1 cellular context compared by ENCODE assay signal in the genomic region with DNA sequence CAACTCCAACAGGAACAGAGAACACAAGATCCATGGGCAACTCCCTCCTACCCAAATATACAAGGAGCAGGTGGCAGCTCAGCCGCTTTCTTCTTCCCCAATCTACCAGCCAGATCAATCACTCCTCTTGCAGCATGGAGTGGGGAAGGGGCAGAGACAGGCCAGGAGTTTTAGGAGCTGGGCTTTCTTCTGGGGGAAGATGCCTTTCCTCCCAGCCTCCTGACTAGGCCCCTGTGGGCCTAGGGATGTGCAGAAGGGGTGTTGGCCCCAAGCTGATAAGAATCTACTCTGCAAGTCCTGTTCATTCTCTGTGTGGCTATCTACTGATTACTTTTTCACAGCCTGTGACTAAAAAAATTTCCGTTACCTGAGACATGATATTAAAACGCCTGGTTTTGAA.
TF ChIP-seq lines count a peak whose summit lies in the region.

No MANE protein-coding gene starts in this region.

TF ChIP-seq in GM23338, 12 proteins besides CTCF, POLR2A, EP300 and RAD21 (continued from another document):
- TF ChIP-seq, protein P1, sequence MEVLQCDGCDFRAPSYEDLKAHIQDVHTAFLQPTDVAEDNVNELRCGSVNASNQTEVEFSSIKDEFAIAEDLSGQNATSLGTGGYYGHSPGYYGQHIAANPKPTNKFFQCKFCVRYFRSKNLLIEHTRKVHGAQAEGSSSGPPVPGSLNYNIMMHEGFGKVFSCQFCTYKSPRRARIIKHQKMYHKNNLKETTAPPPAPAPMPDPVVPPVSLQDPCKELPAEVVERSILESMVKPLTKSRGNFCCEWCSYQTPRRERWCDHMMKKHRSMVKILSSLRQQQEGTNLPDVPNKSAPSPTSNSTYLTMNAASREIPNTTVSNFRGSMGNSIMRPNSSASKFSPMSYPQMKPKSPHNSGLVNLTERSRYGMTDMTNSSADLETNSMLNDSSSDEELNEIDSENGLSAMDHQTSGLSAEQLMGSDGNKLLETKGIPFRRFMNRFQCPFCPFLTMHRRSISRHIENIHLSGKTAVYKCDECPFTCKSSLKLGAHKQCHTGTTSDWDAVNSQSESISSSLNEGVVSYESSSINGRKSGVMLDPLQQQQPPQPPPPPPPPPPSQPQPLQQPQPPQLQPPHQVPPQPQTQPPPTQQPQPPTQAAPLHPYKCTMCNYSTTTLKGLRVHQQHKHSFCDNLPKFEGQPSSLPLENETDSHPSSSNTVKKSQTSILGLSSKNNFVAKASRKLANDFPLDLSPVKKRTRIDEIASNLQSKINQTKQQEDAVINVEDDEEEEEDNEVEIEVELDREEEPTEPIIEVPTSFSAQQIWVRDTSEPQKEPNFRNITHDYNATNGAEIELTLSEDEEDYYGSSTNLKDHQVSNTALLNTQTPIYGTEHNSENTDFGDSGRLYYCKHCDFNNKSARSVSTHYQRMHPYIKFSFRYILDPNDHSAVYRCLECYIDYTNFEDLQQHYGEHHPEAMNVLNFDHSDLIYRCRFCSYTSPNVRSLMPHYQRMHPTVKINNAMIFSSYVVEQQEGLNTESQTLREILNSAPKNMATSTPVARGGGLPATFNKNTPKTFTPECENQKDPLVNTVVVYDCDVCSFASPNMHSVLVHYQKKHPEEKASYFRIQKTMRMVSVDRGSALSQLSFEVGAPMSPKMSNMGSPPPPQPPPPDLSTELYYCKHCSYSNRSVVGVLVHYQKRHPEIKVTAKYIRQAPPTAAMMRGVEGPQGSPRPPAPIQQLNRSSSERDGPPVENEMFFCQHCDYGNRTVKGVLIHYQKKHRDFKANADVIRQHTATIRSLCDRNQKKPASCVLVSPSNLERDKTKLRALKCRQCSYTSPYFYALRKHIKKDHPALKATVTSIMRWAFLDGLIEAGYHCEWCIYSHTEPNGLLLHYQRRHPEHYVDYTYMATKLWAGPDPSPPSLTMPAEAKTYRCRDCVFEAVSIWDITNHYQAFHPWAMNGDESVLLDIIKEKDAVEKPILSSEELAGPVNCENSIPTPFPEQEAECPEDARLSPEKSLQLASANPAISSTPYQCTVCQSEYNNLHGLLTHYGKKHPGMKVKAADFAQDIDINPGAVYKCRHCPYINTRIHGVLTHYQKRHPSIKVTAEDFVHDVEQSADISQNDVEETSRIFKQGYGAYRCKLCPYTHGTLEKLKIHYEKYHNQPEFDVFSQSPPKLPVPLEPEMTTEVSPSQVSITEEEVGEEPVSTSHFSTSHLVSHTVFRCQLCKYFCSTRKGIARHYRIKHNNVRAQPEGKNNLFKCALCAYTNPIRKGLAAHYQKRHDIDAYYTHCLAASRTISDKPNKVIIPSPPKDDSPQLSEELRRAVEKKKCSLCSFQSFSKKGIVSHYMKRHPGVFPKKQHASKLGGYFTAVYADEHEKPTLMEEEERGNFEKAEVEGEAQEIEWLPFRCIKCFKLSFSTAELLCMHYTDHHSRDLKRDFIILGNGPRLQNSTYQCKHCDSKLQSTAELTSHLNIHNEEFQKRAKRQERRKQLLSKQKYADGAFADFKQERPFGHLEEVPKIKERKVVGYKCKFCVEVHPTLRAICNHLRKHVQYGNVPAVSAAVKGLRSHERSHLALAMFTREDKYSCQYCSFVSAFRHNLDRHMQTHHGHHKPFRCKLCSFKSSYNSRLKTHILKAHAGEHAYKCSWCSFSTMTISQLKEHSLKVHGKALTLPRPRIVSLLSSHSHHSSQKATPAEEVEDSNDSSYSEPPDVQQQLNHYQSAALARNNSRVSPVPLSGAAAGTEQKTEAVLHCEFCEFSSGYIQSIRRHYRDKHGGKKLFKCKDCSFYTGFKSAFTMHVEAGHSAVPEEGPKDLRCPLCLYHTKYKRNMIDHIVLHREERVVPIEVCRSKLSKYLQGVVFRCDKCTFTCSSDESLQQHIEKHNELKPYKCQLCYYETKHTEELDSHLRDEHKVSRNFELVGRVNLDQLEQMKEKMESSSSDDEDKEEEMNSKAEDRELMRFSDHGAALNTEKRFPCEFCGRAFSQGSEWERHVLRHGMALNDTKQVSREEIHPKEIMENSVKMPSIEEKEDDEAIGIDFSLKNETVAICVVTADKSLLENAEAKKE (CRISPR knock-in tag; IDR thresholded peaks at IDR 0.05), result no peak
- no peak for TF ChIP-seq JUNB (IDR thresholded peaks at IDR 0.05; ENCODE audit: unreplicated experiment)
- TF ChIP-seq ZNF331 (CRISPR knock-in tag; IDR thresholded peaks at IDR 0.05; ENCODE audit: low read depth), result no peak
